In genomic region chr3:148998297-148998696, GRCh38 we compare ENCODE assay signal across 11 cellular contexts. TPM values are rescaled to one million over a fixed set of nuclear protein-coding genes. Genes with fewer than 3 reads are reported as not detected.
DNase-seq lines count a peak whose midpoint lies in the region; ATAC-seq, FAIRE-seq and TF ChIP-seq lines count a peak whose summit lies in the region.
"Had no signal": no experiment of that assay in that cellular context is flagged by ENCODE, and none has a peak within 500 bp of the region (broad histone marks: within the 10 kb centered on the region; RNA-seq: fewer than 3 reads in every experiment).

No MANE protein-coding gene starts in this region.

- peak overlapping the region; percentile 81 for H3K27ac Mint-ChIP-seq in activated CD4-positive, alpha-beta T cell treated with anti-CD3 and anti-CD28 coated beads, Interleukin-2, amount 10 ng/mL, durations not matched to agents 7 days and 5 days
- H3K27ac Mint-ChIP-seq in activated CD4-positive, alpha-beta T cell treated with anti-CD3 and anti-CD28 coated beads, Interleukin-2, amount 10 ng/mL, durations not matched to agents 24 days and 14 days = no peak overlapping the region
- H3K27ac Mint-ChIP-seq in natural killer cell = peak overlapping the region; percentile 68
- no peak overlapping the region for H3K27ac Mint-ChIP-seq in activated CD4-positive, alpha-beta T cell treated with anti-CD3 and anti-CD28 coated beads for 36 hours

- no TSS peak for BruUV-seq in GM12878 (replicated peaks; lab: Mats Ljungman, UMichigan)

- H2AFZ ChIP-seq in GM12878 (ENCODE audit: control insufficient read depth, low read depth, low read length) = no peak overlapping the region

- no peak for TF ChIP-seq RAD21 in GM12878 (IDR thresholded peaks at IDR 0.05; ENCODE audit: insufficient read depth, low read depth, low read length)

- 99% methylated on average over 5 of the region's 5 CpGs for WGBS in GM12878 (ENCODE audit: insufficient coverage, insufficient replicate concordance, low lambda C conversion rate, missing lambda C conversion rate)
- 74 to 80% methylated on average over 5 of the region's 5 CpGs for WGBS in testis, 2 donors

- no peak for FAIRE-seq in GM12878 (lab: Jason Lieb, UNC)

- H3K4me3 Mint-ChIP-seq in activated CD4-positive, alpha-beta T cell treated with anti-CD3 and anti-CD28 coated beads, Interleukin-2, amount 10 ng/mL, durations not matched to agents 7 days and 5 days = no peak overlapping the region
- H3K4me3 Mint-ChIP-seq in activated CD4-positive, alpha-beta T cell treated with anti-CD3 and anti-CD28 coated beads, Interleukin-2, amount 10 ng/mL, durations not matched to agents 24 days and 14 days = no peak overlapping the region
- H3K4me3 Mint-ChIP-seq in natural killer cell = peak overlapping the region; percentile 37
- H3K4me3 Mint-ChIP-seq in activated CD4-positive, alpha-beta T cell treated with anti-CD3 and anti-CD28 coated beads for 36 hours = no peak overlapping the region
- H3K4me3 Mint-ChIP-seq: H9 had no signal

- RAD21 ChIA-PET in GM12878 (lab: Charles Lee; ENCODE audit: unreplicated experiment) = no interaction called here

- peaks cover 66% of the 10 kb centered on the region for H3K36me3 Mint-ChIP-seq in activated CD4-positive, alpha-beta T cell treated with anti-CD3 and anti-CD28 coated beads, Interleukin-2, amount 10 ng/mL, durations not matched to agents 7 days and 5 days (ENCODE audit: low read depth)
- H3K36me3 Mint-ChIP-seq in activated CD4-positive, alpha-beta T cell treated with anti-CD3 and anti-CD28 coated beads, Interleukin-2, amount 10 ng/mL, durations not matched to agents 24 days and 14 days (ENCODE audit: low read depth) = peaks cover 50% of the 10 kb centered on the region
- peaks cover 24% of the 10 kb centered on the region for H3K36me3 Mint-ChIP-seq in natural killer cell
- peaks cover 32% of the 10 kb centered on the region for H3K36me3 Mint-ChIP-seq in activated CD4-positive, alpha-beta T cell treated with anti-CD3 and anti-CD28 coated beads for 36 hours (ENCODE audit: low read depth)

- POLR2A ChIA-PET in activated CD4-positive, alpha-beta T cell treated with anti-CD3 and anti-CD28 coated beads, Interleukin-2, amount 10 ng/mL, durations not matched to agents 7 days and 5 days (lab: Charles Lee) = no interaction called here
- POLR2A ChIA-PET in GM12878 (lab: Charles Lee) = no interaction called here
- POLR2A ChIA-PET in activated CD4-positive, alpha-beta T cell treated with anti-CD3 and anti-CD28 coated beads for 36 hours (lab: Charles Lee) = no interaction called here

- peaks cover 15% of the 10 kb centered on the region for H3K4me1 ChIP-seq in GM12878 (ENCODE audit: control insufficient read depth, insufficient read depth, low read length)
- H3K4me1 ChIP-seq in testis = peaks cover 7% of the 10 kb centered on the region

- H3K36me3 ChIP-seq in GM12878 (ENCODE audit: control insufficient read depth in 2 of 2, insufficient read depth in 2 of 2, low read length in 1 of 2) = peaks cover 0 to 5% of the 10 kb centered on the region in 2 experiments; a peak in 1 of 4 replicates
- no peaks in the 10 kb centered on the region for H3K36me3 ChIP-seq in testis (ENCODE audit: low read depth, missing control alignments)

- no peaks in the 10 kb centered on the region for H3K79me2 ChIP-seq in GM12878 (ENCODE audit: control insufficient read depth, insufficient read depth, low read length)

- intact Hi-C loops in activated CD4-positive, alpha-beta T cell treated with anti-CD3 and anti-CD28 coated beads, Interleukin-2, amount 10 ng/mL, durations not matched to agents 24 days and 14 days (cut with micrococcal nuclease) = no loop called here
- intact Hi-C loops in GM12878 (cut with micrococcal nuclease; ENCODE audit: unreplicated experiment) = no loop called here
- intact Hi-C loops in natural killer cell (cut with micrococcal nuclease) = no loop called here
- intact Hi-C loops in testis (cut with DNase I; ENCODE audit: low total_unique reads) = no loop called here
- intact Hi-C loops in activated CD4-positive, alpha-beta T cell treated with anti-CD3 and anti-CD28 coated beads for 36 hours (cut with DNase I, micrococcal nuclease) = no loop called here

- H3K9ac ChIP-seq in GM12878 (ENCODE audit: control insufficient read depth, insufficient read depth, low read length) = no peak overlapping the region

- DNase-seq in activated CD4-positive, alpha-beta T cell treated with anti-CD3 and anti-CD28 coated beads, Interleukin-2, amount 10 ng/mL, durations not matched to agents 7 days and 5 days = no peak
- DNase-seq in activated CD4-positive, alpha-beta T cell treated with anti-CD3 and anti-CD28 coated beads, Interleukin-2, amount 10 ng/mL, durations not matched to agents 24 days and 14 days = no peak
- DNase-seq in HL-60 (ENCODE audit: low read depth in 1 of 2, low spot score in 1 of 2) (peak in 1 of 2 experiments; percentile 36), GM12878 (ENCODE audit: low read depth, low spot score) (no peak), natural killer cell (no peak), testis (no peak)
- no peak for DNase-seq in activated CD4-positive, alpha-beta T cell treated with anti-CD3 and anti-CD28 coated beads for 36 hours
- DNase-seq: H9, hippocampal formation had no signal

- no peak overlapping the region for H3K4me2 ChIP-seq in GM12878 (ENCODE audit: control insufficient read depth, insufficient read depth)
- H3K4me2 ChIP-seq: smooth muscle cell had no signal

- H3K27me3 ChIP-seq in HL-60 (ENCODE audit: insufficient read depth, poor library complexity, severe bottlenecking) = no peaks in the 10 kb centered on the region
- no peaks in the 10 kb centered on the region for H3K27me3 ChIP-seq in GM12878 (replicated peaks in 1 of 2; ENCODE audit: control insufficient read depth in 2 of 2, insufficient read depth in 2 of 2, low read length in 1 of 2)
- H3K27me3 ChIP-seq in testis = no peaks in the 10 kb centered on the region

- H3K9me3 ChIP-seq in GM12878 (replicated peaks; ENCODE audit: control insufficient read depth, insufficient read depth, low read length) (no peaks in the 10 kb centered on the region), testis (no peaks in the 10 kb centered on the region)

- H3K4me1 Mint-ChIP-seq in activated CD4-positive, alpha-beta T cell treated with anti-CD3 and anti-CD28 coated beads, Interleukin-2, amount 10 ng/mL, durations not matched to agents 7 days and 5 days = peaks cover 39% of the 10 kb centered on the region
- H3K4me1 Mint-ChIP-seq in activated CD4-positive, alpha-beta T cell treated with anti-CD3 and anti-CD28 coated beads, Interleukin-2, amount 10 ng/mL, durations not matched to agents 24 days and 14 days = peaks cover 24% of the 10 kb centered on the region
- H3K4me1 Mint-ChIP-seq in natural killer cell = peaks cover 56 to 60% of the 10 kb centered on the region in 2 donors
- peaks cover 18% of the 10 kb centered on the region for H3K4me1 Mint-ChIP-seq in activated CD4-positive, alpha-beta T cell treated with anti-CD3 and anti-CD28 coated beads for 36 hours

- H3K27ac ChIP-seq in HL-60 (replicated peaks) (peak overlapping the region; percentile 77), GM12878 (ENCODE audit: control insufficient read depth, insufficient read depth) (peak overlapping the region; percentile 33; the same call in 1 of the 2 replicates), testis (no peak overlapping the region)

- no peak for TF ChIP-seq EP300 in GM12878 (IDR thresholded peaks at IDR 0.05; ENCODE audit: borderline replicate concordance in 1 of 2, control insufficient read depth in 1 of 2, low read depth in 2 of 2, low read length in 2 of 2)

- H3K27me3 Mint-ChIP-seq in activated CD4-positive, alpha-beta T cell treated with anti-CD3 and anti-CD28 coated beads, Interleukin-2, amount 10 ng/mL, durations not matched to agents 7 days and 5 days = no peaks in the 10 kb centered on the region
- H3K27me3 Mint-ChIP-seq in activated CD4-positive, alpha-beta T cell treated with anti-CD3 and anti-CD28 coated beads, Interleukin-2, amount 10 ng/mL, durations not matched to agents 24 days and 14 days = no peaks in the 10 kb centered on the region
- no peaks in the 10 kb centered on the region for H3K27me3 Mint-ChIP-seq in natural killer cell (ENCODE audit: low read depth in 2 of 2)
- H3K27me3 Mint-ChIP-seq in activated CD4-positive, alpha-beta T cell treated with anti-CD3 and anti-CD28 coated beads for 36 hours = no peaks in the 10 kb centered on the region

- no peak for TF ChIP-seq POLR2A in GM12878 (IDR thresholded peaks at IDR 0.05; ENCODE audit: low read depth, low read length)
- TF ChIP-seq POLR2A in testis (IDR thresholded peaks at IDR 0.05) = no peak

- H4K20me1 ChIP-seq in GM12878 (ENCODE audit: control insufficient read depth, insufficient read depth) = no peaks in the 10 kb centered on the region

- TF ChIP-seq CTCF in HL-60 (IDR thresholded peaks at IDR 0.05; ENCODE audit: insufficient read depth, low read length) (no peak), GM12878 (IDR thresholded peaks at IDR 0.05 in 2 of 3, conservative IDR thresholded peaks at IDR 0.05 in 1 of 3; ENCODE audit: control insufficient read depth in 2 of 3, extremely low read depth in 1 of 3, insufficient read depth in 1 of 3, low read depth in 3 of 3, low read length in 3 of 3) (no peak), natural killer cell (IDR thresholded peaks at IDR 0.05) (no peak), testis (IDR thresholded peaks at IDR 0.05) (no peak)

- in situ Hi-C loops in GM12878 (cut with MboI) = no loop called here

- ATAC-seq in GM12878 (no peak), natural killer cell (no peak), GM19324 (IDR thresholded peaks at IDR 0.05; ENCODE audit: low FRiP score, unreplicated experiment) (no peak)
- ATAC-seq in activated CD4-positive, alpha-beta T cell treated with anti-CD3 and anti-CD28 coated beads for 36 hours = no peak

- SMC1A ChIA-PET in GM12878 (lab: Charles Lee; ENCODE audit: uncharacterized antibody, unreplicated experiment) = interaction anchor here (1.0 kb wide), 1 partner anchor 19 kb away, joined by 3 read pairs; no protein-coding TSS in a partner anchor

- CTCF ChIA-PET in activated CD4-positive, alpha-beta T cell treated with anti-CD3 and anti-CD28 coated beads, Interleukin-2, amount 10 ng/mL, durations not matched to agents 7 days and 5 days (lab: Charles Lee) = interaction anchor here (0.6 to 1.6 kb wide), 3 partner anchors 11 to 1569 kb away, joined by 3 to 10 read pairs (median 4); no protein-coding TSS in a partner anchor
- CTCF ChIA-PET in GM12878 (lab: Yijun Ruan, JAX) = interaction anchor here (1.5 to 1.7 kb wide), 2 partner anchors 9 to 129 kb away, joined by 3 to 9 read pairs; no protein-coding TSS in a partner anchor
- CTCF ChIA-PET in activated CD4-positive, alpha-beta T cell treated with anti-CD3 and anti-CD28 coated beads for 36 hours (lab: Charles Lee) = interaction anchor here (0.6 kb wide), 1 partner anchor 23 kb away, joined by 3 read pairs; no protein-coding TSS in a partner anchor

- no peaks in the 10 kb centered on the region for H3K9me3 Mint-ChIP-seq in activated CD4-positive, alpha-beta T cell treated with anti-CD3 and anti-CD28 coated beads, Interleukin-2, amount 10 ng/mL, durations not matched to agents 7 days and 5 days
- H3K9me3 Mint-ChIP-seq in activated CD4-positive, alpha-beta T cell treated with anti-CD3 and anti-CD28 coated beads, Interleukin-2, amount 10 ng/mL, durations not matched to agents 24 days and 14 days = no peaks in the 10 kb centered on the region
- H3K9me3 Mint-ChIP-seq in natural killer cell = no peaks in the 10 kb centered on the region
- H3K9me3 Mint-ChIP-seq in activated CD4-positive, alpha-beta T cell treated with anti-CD3 and anti-CD28 coated beads for 36 hours (ENCODE audit: low read depth) = no peaks in the 10 kb centered on the region
- H3K9me3 Mint-ChIP-seq: H9 had no signal

- H3K4me3 ChIP-seq in HL-60 (replicated peaks; ENCODE audit: insufficient read depth, low read length) = no peak overlapping the region
- H3K4me3 ChIP-seq in GM12878 = no peak overlapping the region
- H3K4me3 ChIP-seq in testis = no peak overlapping the region
- H3K4me3 ChIP-seq: smooth muscle cell had no signal

RNA-seq across cellular contexts. Expression of gene GYG1, which starts 7.0 kb away (rescaled TPM):
- total RNA-seq in activated CD4-positive, alpha-beta T cell treated with anti-CD3 and anti-CD28 coated beads, Interleukin-2, amount 10 ng/mL, durations not matched to agents 7 days and 5 days = 10 to 100 TPM; 32.6 to 38.5 TPM
- 27.4 and 28.0 TPM in 2 replicates for total RNA-seq in activated CD4-positive, alpha-beta T cell treated with anti-CD3 and anti-CD28 coated beads, Interleukin-2, amount 10 ng/mL, durations not matched to agents 24 days and 14 days
- total RNA-seq in GM12878 (2013; cell fraction: nucleolus; rRNA removed) = 3.9 and 5.3 TPM in 2 replicates
- 12.0 and 16.0 TPM in 2 replicates for total RNA-seq in GM12878 (2014; rRNA removed)
- total RNA-seq in GM12878 (2014; rRNA removed; fragmentation: Illumina TruSeq; extraction: Trizol) = 18.8 and 19.7 TPM in 2 replicates
- total RNA-seq in GM12878 (2021) = 21.1 and 22.4 TPM in 2 replicates
- 10.8 TPM for polyA plus RNA-seq in GM12878 (2011; ENCODE audit: low read depth)
- polyA plus RNA-seq in GM12878 (2011; rRNA removed) = 16.9 and 18.2 TPM in 2 replicates
- 14.6 and 18.8 TPM in 2 replicates for polyA plus RNA-seq in GM12878 (2011; cell fraction: cytosol; rRNA removed)
- polyA plus RNA-seq in GM12878 (2011; cell fraction: nucleus; rRNA removed) = 16.1 and 17.9 TPM in 2 replicates
- polyA plus RNA-seq in GM12878 (2012) = 13.0 and 15.1 TPM in 2 replicates
- polyA plus RNA-seq in GM12878 (2014; fragmentation: Illumina TruSeq; extraction: Trizol) = 26.4 and 26.6 TPM in 2 replicates
- 10 to 100 TPM; 23.4 to 36.7 TPM for polyA plus RNA-seq in GM12878 (2014; fragmentation: Nextera tagmentation; extraction: Ambion mirVana)
- 11.8 and 13.0 TPM in 2 replicates for polyA plus RNA-seq in GM12878 (2014; rRNA removed)
- polyA plus RNA-seq in GM12878 (2016; fragmentation: Nextera tagmentation; extraction: Ambion mirVana) = 10 to 100 TPM; 33.9 to 38.9 TPM
- 13.7 and 19.3 TPM in 2 replicates for polyA minus RNA-seq in GM12878 (2011; rRNA and poly(A)+ RNA removed)
- 7.8 and 10.2 TPM in 2 replicates for polyA minus RNA-seq in GM12878 (2011; cell fraction: cytosol; rRNA and poly(A)+ RNA removed)
- 21.2 and 31.4 TPM in 2 replicates for polyA minus RNA-seq in GM12878 (2011; cell fraction: nucleus; rRNA and poly(A)+ RNA removed)
- 10 to 100 TPM; 46.6 to 56.5 (median 49.6) TPM for total RNA-seq in natural killer cell
- 100 to 1,000 TPM; 128 to 138 TPM for total RNA-seq in testis
- 303 TPM for polyA plus RNA-seq in testis (ENCODE audit: insufficient read depth, low read depth, low replicate concordance)
- total RNA-seq in activated CD4-positive, alpha-beta T cell treated with anti-CD3 and anti-CD28 coated beads for 36 hours = 10 to 100 TPM; 13.3 to 14.0 TPM

Comparison
In these comparisons a context has a peak if more than half of its experiments do, and no peak if none do; other contexts are left out.
1. H3K27ac Mint-ChIP-seq: peak in activated CD4-positive, alpha-beta T cell treated with anti-CD3 and anti-CD28 coated beads, Interleukin-2, amount 10 ng/mL, durations not matched to agents 7 days and 5 days (single experiment) and natural killer cell (2 of 2); none in activated CD4-positive, alpha-beta T cell treated with anti-CD3 and anti-CD28 coated beads, Interleukin-2, amount 10 ng/mL, durations not matched to agents 24 days and 14 days (single experiment) and activated CD4-positive, alpha-beta T cell treated with anti-CD3 and anti-CD28 coated beads for 36 hours (single experiment).
2. H3K27ac ChIP-seq: peak in HL-60 (single experiment) and GM12878 (single experiment); none in testis (0 of 2).